In genomic region chr6:30483677-30484279, GRCh38 we compare ENCODE assay signal across 8 cellular contexts. TPM values are rescaled to one million over a fixed set of nuclear protein-coding genes. Genes with fewer than 3 reads are reported as not detected.
DNase-seq lines count a peak whose midpoint lies in the region; ATAC-seq and TF ChIP-seq lines count a peak whose summit lies in the region.

No MANE protein-coding gene starts in this region.

- H3K27me3 ChIP-seq in Caco-2 (replicated peaks; ENCODE audit: control insufficient read depth, insufficient read depth, low read length) (peaks cover 4% of the 10 kb centered on the region), RWPE2 (ENCODE audit: insufficient read depth, poor library complexity, severe bottlenecking) (peaks cover 33% of the 10 kb centered on the region), esophagus squamous epithelium (peaks cover 10 to 46% (median 18%) of the 10 kb centered on the region in 4 donors)

- TF ChIP-seq CTCF in Caco-2 (IDR thresholded peaks at IDR 0.05; ENCODE audit: insufficient read depth in 1 of 2, low read depth in 1 of 2, low read length in 1 of 2, severe bottlenecking in 1 of 2, unreplicated experiment in 1 of 2) (peak; percentile 40 to 49), RWPE2 (IDR thresholded peaks at IDR 0.05; ENCODE audit: poor library complexity, severe bottlenecking) (peak; percentile 80), esophagus squamous epithelium (IDR thresholded peaks at IDR 0.05) (peak; percentile 55 to 71 (median 64)), osteocyte (IDR thresholded peaks at IDR 0.05) (peak; percentile 69)

- H3K4me1 ChIP-seq in Caco-2 (peaks cover 16% of the 10 kb centered on the region), RWPE2 (ENCODE audit: insufficient read depth, poor library complexity, severe bottlenecking) (peaks cover 1% of the 10 kb centered on the region), esophagus squamous epithelium (peaks cover 8 to 29% (median 12%) of the 10 kb centered on the region in 3 donors)

- H3K4me3 Mint-ChIP-seq in Caco-2 (ENCODE audit: unreplicated experiment) (no peak overlapping the region), osteocyte (ENCODE audit: unreplicated experiment) (no peak overlapping the region)

- TF ChIP-seq POLR2A in esophagus squamous epithelium (IDR thresholded peaks at IDR 0.05): no peak

- WGBS in esophagus squamous epithelium, 2 donors: 22 to 25% methylated on average over 7 of the region's 7 CpGs

- H3K27ac ChIP-seq in RWPE2 (ENCODE audit: poor library complexity, severe bottlenecking) (no peak overlapping the region), esophagus squamous epithelium (no peak overlapping the region)

- BruUV-seq in Caco-2 (replicated peaks; lab: Mats Ljungman, UMichigan): no TSS peak

- H3K27ac Mint-ChIP-seq in Caco-2 (ENCODE audit: unreplicated experiment): no peak overlapping the region
- no peak overlapping the region for H3K27ac Mint-ChIP-seq in osteocyte (ENCODE audit: unreplicated experiment)

- H3K36me3 Mint-ChIP-seq in Caco-2 (ENCODE audit: insufficient read depth, unreplicated experiment) (no peaks in the 10 kb centered on the region), osteocyte (ENCODE audit: unreplicated experiment) (no peaks in the 10 kb centered on the region)

- DNase-seq in Caco-2: peak in 1 of 2 experiments; percentile 65
- no peak for DNase-seq in HEK293T (ENCODE audit: extremely low spot score)
- no peak for DNase-seq in RWPE2 (ENCODE audit: low spot score)
- DNase-seq in esophagus squamous epithelium (lab: John Stamatoyannopoulos, UW): no peak
- peak; percentile 38 for DNase-seq in osteocyte (ENCODE audit: extremely low spot score, unreplicated experiment)
- no peak for DNase-seq in NCI-H187 (lab: John Stamatoyannopoulos, UW)

- CTCF ChIA-PET in Caco-2 (lab: Charles Lee): interaction anchor here (1.0 to 3.3 kb wide), 2 partner anchors 58 to 61 kb away, joined by 5 to 16 read pairs; no protein-coding TSS in a partner anchor
- CTCF ChIA-PET in HEK293T (lab: Yijun Ruan, JAX): interaction anchor here (0.7 to 2.5 kb wide), 10 partner anchors 10 to 188 kb away, joined by 3 to 14 read pairs (median 4); no protein-coding TSS in a partner anchor

- H3K4me1 Mint-ChIP-seq in Caco-2 (ENCODE audit: low read depth, unreplicated experiment): peaks cover 11% of the 10 kb centered on the region
- peaks cover 5% of the 10 kb centered on the region for H3K4me1 Mint-ChIP-seq in osteocyte (ENCODE audit: unreplicated experiment)

- ATAC-seq in RWPE2 (ENCODE audit: low read depth): no peak
- ATAC-seq in HG03097 (IDR thresholded peaks at IDR 0.05; ENCODE audit: low FRiP score, unreplicated experiment): no peak
- no peak for ATAC-seq in GM21786 (IDR thresholded peaks at IDR 0.05; ENCODE audit: unreplicated experiment)

- intact Hi-C loops in Caco-2 (cut with micrococcal nuclease; ENCODE audit: unreplicated experiment): loop anchor here (1.0 to 5.0 kb wide), 5 partner anchors 45 to 604 kb away; partner anchors contain the start of gene DHX16
- intact Hi-C loops in esophagus squamous epithelium (cut with DNase I): no loop called here

- no peaks in the 10 kb centered on the region for H3K36me3 ChIP-seq in Caco-2 (ENCODE audit: control insufficient read depth, insufficient read depth, low read length)
- H3K36me3 ChIP-seq in RWPE2 (ENCODE audit: low read depth): no peaks in the 10 kb centered on the region
- no peaks in the 10 kb centered on the region for H3K36me3 ChIP-seq in esophagus squamous epithelium

- no peak overlapping the region for H3K4me3 ChIP-seq in Caco-2 (ENCODE audit: low read depth, low read length)
- no peak overlapping the region for H3K4me3 ChIP-seq in RWPE2 (ENCODE audit: severe bottlenecking)
- no peak overlapping the region for H3K4me3 ChIP-seq in esophagus squamous epithelium

- peaks cover 20% of the 10 kb centered on the region for H3K27me3 Mint-ChIP-seq in Caco-2 (ENCODE audit: insufficient read depth, unreplicated experiment)
- peaks cover 51% of the 10 kb centered on the region for H3K27me3 Mint-ChIP-seq in osteocyte (ENCODE audit: unreplicated experiment)

- H3K9me3 Mint-ChIP-seq in Caco-2 (ENCODE audit: unreplicated experiment) (no peaks in the 10 kb centered on the region), osteocyte (ENCODE audit: unreplicated experiment) (no peaks in the 10 kb centered on the region)

- POLR2A ChIA-PET in Caco-2 (lab: Charles Lee) (interaction anchor here (0.6 to 0.7 kb wide), 2 partner anchors 33 to 587 kb away, joined by 3 read pairs; no protein-coding TSS in a partner anchor), HEK293T (lab: Yijun Ruan, JAX) (interaction anchor here (1.0 to 1.5 kb wide), 2 partner anchors 87 to 132 kb away, joined by 3 read pairs; partner anchors contain the start of gene ABCF1)

- no peaks in the 10 kb centered on the region for H3K9me3 ChIP-seq in Caco-2
- H3K9me3 ChIP-seq in RWPE2 (ENCODE audit: severe bottlenecking): no peaks in the 10 kb centered on the region
- no peaks in the 10 kb centered on the region for H3K9me3 ChIP-seq in esophagus squamous epithelium

TF ChIP-seq in HEK293T, 16 proteins besides CTCF, POLR2A, EP300 and RAD21:
- TF ChIP-seq, protein P1, sequence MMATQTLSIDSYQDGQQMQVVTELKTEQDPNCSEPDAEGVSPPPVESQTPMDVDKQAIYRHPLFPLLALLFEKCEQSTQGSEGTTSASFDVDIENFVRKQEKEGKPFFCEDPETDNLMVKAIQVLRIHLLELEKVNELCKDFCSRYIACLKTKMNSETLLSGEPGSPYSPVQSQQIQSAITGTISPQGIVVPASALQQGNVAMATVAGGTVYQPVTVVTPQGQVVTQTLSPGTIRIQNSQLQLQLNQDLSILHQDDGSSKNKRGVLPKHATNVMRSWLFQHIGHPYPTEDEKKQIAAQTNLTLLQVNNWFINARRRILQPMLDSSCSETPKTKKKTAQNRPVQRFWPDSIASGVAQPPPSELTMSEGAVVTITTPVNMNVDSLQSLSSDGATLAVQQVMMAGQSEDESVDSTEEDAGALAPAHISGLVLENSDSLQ (IDR thresholded peaks at IDR 0.05): peak; percentile 51; the same call in 1 of the 2 replicates
- no peak for TF ChIP-seq NFRKB (IDR thresholded peaks at IDR 0.05)

RNA-seq across cellular contexts. Expression of gene HLA-E, which starts 5.5 kb away (rescaled TPM):
- total RNA-seq in Caco-2 (2022): 47.0 and 49.6 TPM in 2 replicates
- 100 to 1,000 TPM; 263 to 597 (median 356) TPM for total RNA-seq in esophagus squamous epithelium
- 170 and 174 TPM in 2 replicates for total RNA-seq in osteocyte
